ENCODE assay signal across 13 cellular contexts in genomic region chr12:128819293-128820144, GRCh38. TPM values are rescaled to one million over a fixed set of nuclear protein-coding genes. Genes with fewer than 3 reads are reported as not detected.
DNase-seq lines count a peak whose midpoint lies in the region; ATAC-seq, FAIRE-seq and TF ChIP-seq lines count a peak whose summit lies in the region.
"Had no signal": no experiment of that assay in that cellular context is flagged by ENCODE, and none has a peak within 500 bp of the region (broad histone marks: within the 10 kb centered on the region; RNA-seq: fewer than 3 reads in every experiment).

No MANE protein-coding gene starts in this region.

- H3K36me3 ChIP-seq in BLaER1 (peaks cover 36% of the 10 kb centered on the region), GM23248 (ENCODE audit: low read depth) (no peaks in the 10 kb centered on the region), astrocyte (ENCODE audit: insufficient read depth, low read length) (peaks cover 7% of the 10 kb centered on the region), neural cell (ENCODE audit: insufficient read depth, low read length) (peaks cover 12% of the 10 kb centered on the region)

- H3K9me3 ChIP-seq in BLaER1 (no peaks in the 10 kb centered on the region), GM23248 (ENCODE audit: low read depth) (no peaks in the 10 kb centered on the region), astrocyte (ENCODE audit: insufficient read depth, low read depth, low read length) (no peaks in the 10 kb centered on the region), neural cell (ENCODE audit: low read length) (no peaks in the 10 kb centered on the region)
- H3K9me3 ChIP-seq: testis had no signal

- H3K9me3 Mint-ChIP-seq in astrocyte (ENCODE audit: unreplicated experiment): peaks cover 3% of the 10 kb centered on the region

- peak overlapping the region; percentile 58 for H3K27ac Mint-ChIP-seq in astrocyte (ENCODE audit: unreplicated experiment)

- H2AFZ ChIP-seq in GM23248 (no peak overlapping the region), astrocyte (ENCODE audit: low read depth, low read length) (no peak overlapping the region), neural cell (ENCODE audit: low read depth, low read length) (no peak overlapping the region)

- no peak for ATAC-seq in HG03342 (IDR thresholded peaks at IDR 0.05; ENCODE audit: unreplicated experiment)
- ATAC-seq: activated CD4-positive, CD25-positive, alpha-beta regulatory T cell treated with anti-CD3 and anti-CD28 coated beads, Interleukin-2, amount 50 U/mL, for 24 hours had no signal

- TF ChIP-seq EP300 in neural cell (conservative IDR thresholded peaks at IDR 0.05; ENCODE audit: poor library complexity, severe bottlenecking): no peak

- H3K27me3 Mint-ChIP-seq in astrocyte (ENCODE audit: low read depth, unreplicated experiment): no peaks in the 10 kb centered on the region

- H3K9me2 ChIP-seq in GM23248 (ENCODE audit: insufficient read depth) (no peaks in the 10 kb centered on the region), neural cell (ENCODE audit: insufficient read depth, low read length) (no peaks in the 10 kb centered on the region)

- no peak for TF ChIP-seq CTCF in astrocyte (IDR thresholded peaks at IDR 0.05; ENCODE audit: insufficient read depth, low read depth, low read length)
- no peak for TF ChIP-seq CTCF in neural cell (IDR thresholded peaks at IDR 0.05; ENCODE audit: poor library complexity, severe bottlenecking)

- H3K9ac ChIP-seq in BLaER1 (peak overlapping the region; percentile 25; the same call in 1 of the 2 replicates), GM23248 (no peak overlapping the region), astrocyte (ENCODE audit: low read length) (peak overlapping the region; percentile 83), neural cell (ENCODE audit: low read length) (no peak overlapping the region)

- WGBS in GM23248 (ENCODE audit: low coverage in 1 of 2, low lambda C conversion rate in 2 of 2, missing lambda C conversion rate in 2 of 2), 2 experiments: 88% methylated on average over 16 of the region's 16 CpGs

- H3F3A ChIP-seq in GM23248 (ENCODE audit: insufficient read depth) (peaks cover 5% of the 10 kb centered on the region; the same call in 1 of the 2 replicates), neural cell (ENCODE audit: insufficient read depth, low read length, poor library complexity, severe bottlenecking) (peaks cover 5% of the 10 kb centered on the region)

- H3K36me3 Mint-ChIP-seq in astrocyte (ENCODE audit: low read depth, unreplicated experiment): peaks cover 5% of the 10 kb centered on the region

- no peak for DNase-seq in GM23248
- no peak for DNase-seq in astrocyte (ENCODE audit: low read depth)
- DNase-seq in HuH-7 (ENCODE audit: low spot score): no peak
- no peak for DNase-seq in stimulated activated CD4-positive, alpha-beta T cell treated with anti-CD3 and anti-CD28 coated beads, Interleukin-2, amount 100 ng/mL, for 48 hours
- no peak for DNase-seq in HCEC 1CT
- DNase-seq: activated effector memory CD4-positive, alpha-beta T cell treated with Interleukin-2 at 50 U/mL for 16 hours; KBM-7; testis had no signal

- peaks cover 12% of the 10 kb centered on the region for H3K4me1 Mint-ChIP-seq in astrocyte (ENCODE audit: low read depth, unreplicated experiment)

- H3K27ac ChIP-seq in BLaER1 (no peak overlapping the region), GM23248 (peak overlapping the region; percentile 82), astrocyte (ENCODE audit: low read depth, low read length) (peak overlapping the region; percentile 90), neural cell (ENCODE audit: low read length) (no peak overlapping the region)

- H4K20me1 ChIP-seq in BLaER1 (peaks cover 87% of the 10 kb centered on the region), GM23248 (ENCODE audit: insufficient read depth) (no peaks in the 10 kb centered on the region), astrocyte (ENCODE audit: insufficient read depth, low read length) (peaks cover 45% of the 10 kb centered on the region), neural cell (ENCODE audit: insufficient read depth) (no peaks in the 10 kb centered on the region)

- no peaks in the 10 kb centered on the region for H3K27me3 ChIP-seq in BLaER1
- H3K27me3 ChIP-seq in GM23248 (replicated peaks; ENCODE audit: insufficient read depth): no peaks in the 10 kb centered on the region
- H3K27me3 ChIP-seq in astrocyte (ENCODE audit: insufficient read depth, low read length): no peaks in the 10 kb centered on the region
- H3K27me3 ChIP-seq in neural cell (ENCODE audit: insufficient read depth, low read depth, low read length): no peaks in the 10 kb centered on the region
- H3K27me3 ChIP-seq: testis had no signal

- TF ChIP-seq RAD21 in neural cell (conservative IDR thresholded peaks at IDR 0.05): no peak

- no peak for FAIRE-seq in astrocyte (lab: Jason Lieb, UNC)
- FAIRE-seq: islet of Langerhans had no signal

- H3K4me2 ChIP-seq in BLaER1: peak overlapping the region; percentile 80
- H3K4me2 ChIP-seq in GM23248 (ENCODE audit: unreplicated experiment): no peak overlapping the region
- no peak overlapping the region for H3K4me2 ChIP-seq in astrocyte (ENCODE audit: low read length)
- H3K4me2 ChIP-seq in neural cell (ENCODE audit: low read length): no peak overlapping the region

- H3K4me1 ChIP-seq in BLaER1 (peaks cover 78% of the 10 kb centered on the region), GM23248 (ENCODE audit: insufficient read depth) (peaks cover 39% of the 10 kb centered on the region), astrocyte (ENCODE audit: insufficient read depth, low read length) (peaks cover 25% of the 10 kb centered on the region)

- H3K4me3 ChIP-seq in BLaER1: no peak overlapping the region
- no peak overlapping the region for H3K4me3 ChIP-seq in GM23248
- no peak overlapping the region for H3K4me3 ChIP-seq in astrocyte (ENCODE audit: insufficient read depth, low read depth, low read length)
- peak overlapping the region; percentile 13 for H3K4me3 ChIP-seq in neural cell (ENCODE audit: low read length)
- H3K4me3 ChIP-seq: testis had no signal

- no peak overlapping the region for H3K4me3 Mint-ChIP-seq in astrocyte (ENCODE audit: unreplicated experiment)

- in situ Hi-C loops in GM23248 (cut with MboI): no loop called here

- peaks cover 89% of the 10 kb centered on the region for H3K79me2 ChIP-seq in GM23248 (ENCODE audit: insufficient read depth)
- H3K79me2 ChIP-seq in astrocyte (ENCODE audit: insufficient read depth, low read length): peaks cover 91% of the 10 kb centered on the region
- H3K79me2 ChIP-seq in neural cell (replicated peaks; ENCODE audit: insufficient read depth, low read length): peaks cover 69% of the 10 kb centered on the region

TF ChIP-seq in neural cell, 6 proteins besides CTCF, POLR2A, EP300 and RAD21:
- TF ChIP-seq TAF1 (IDR thresholded peaks at IDR 0.05; ENCODE audit: low read depth): no peak
- TF ChIP-seq REST (IDR thresholded peaks at IDR 0.05; ENCODE audit: borderline replicate concordance): no peak
- TF ChIP-seq MXI1 (conservative IDR thresholded peaks at IDR 0.05; ENCODE audit: poor library complexity, severe bottlenecking): no peak
- TF ChIP-seq POLR2AphosphoS5 (IDR thresholded peaks at IDR 0.05): no peak
- TF ChIP-seq SMC3 (conservative IDR thresholded peaks at IDR 0.05; ENCODE audit: poor library complexity): no peak
- TF ChIP-seq EZH2 (IDR thresholded peaks at IDR 0.05; ENCODE audit: borderline replicate concordance, insufficient read depth, low read length, poor library complexity, severe bottlenecking): no peak

RNA-seq across cellular contexts. Expression of gene SLC15A4, which starts 4.2 kb away (rescaled TPM):
- 50.3 and 69.4 TPM in 2 replicates for total RNA-seq in GM23248 (2014; rRNA removed; shearing (Covaris generic))
- polyA plus RNA-seq in GM23248 (2016; fragmentation: Nextera tagmentation; extraction: Ambion mirVana) (5.5 and 5.7 TPM in 2 replicates), neural cell (34.7 and 52.2 TPM in 2 replicates)
- 11.9 and 12.4 TPM in 2 replicates for total RNA-seq in astrocyte
- 34.8 and 42.1 TPM in 2 replicates for polyA minus RNA-seq in neural cell

RNA-seq across cellular contexts. Expression of gene GLT1D1, which starts 33.8 kb away (rescaled TPM):
- total RNA-seq in GM23248 (2014; rRNA removed; shearing (Covaris generic)): not detected in 2 replicates
- polyA plus RNA-seq in GM23248 (2016; fragmentation: Nextera tagmentation; extraction: Ambion mirVana): not detected in 2 replicates
- total RNA-seq in astrocyte: 0.14 and 0.16 TPM in 2 replicates
- 3.9 and 5.1 TPM in 2 replicates for polyA plus RNA-seq in neural cell
- 3.4 and 4.7 TPM in 2 replicates for polyA minus RNA-seq in neural cell

Comparison
In these comparisons a context has a peak if more than half of its experiments do, and no peak if none do; other contexts are left out.
1. H3K27ac ChIP-seq: peak in GM23248 (single experiment) and astrocyte (single experiment); none in BLaER1 (single experiment) and neural cell (single experiment).
2. H3K9ac ChIP-seq: peak in BLaER1 (single experiment) and astrocyte (single experiment); none in GM23248 (single experiment) and neural cell (single experiment).